In the genomic region with DNA sequence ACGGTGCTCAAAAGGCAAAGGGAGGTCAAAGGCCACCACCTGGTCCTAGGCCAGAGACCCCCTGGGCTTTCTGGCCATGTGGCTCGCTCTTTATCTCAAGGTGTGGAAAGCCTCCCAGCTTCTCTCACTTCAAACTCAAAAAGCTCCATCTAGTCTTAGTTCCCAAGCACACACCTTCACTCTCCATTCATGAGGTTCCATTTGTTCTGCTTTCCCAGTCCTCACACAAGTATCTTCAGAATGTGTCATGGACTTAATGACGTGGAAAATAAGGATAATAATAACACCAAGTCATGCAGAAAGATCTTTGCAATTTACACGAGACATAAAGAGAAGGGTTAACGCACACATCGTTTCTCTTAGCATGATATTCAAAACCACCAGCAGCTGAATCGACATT, we compare ENCODE assay signal across 20 cellular contexts.
A peak's percentile ranks its signal among the peaks of the same experiment; 100 is the strongest.
DNase-seq lines count a peak whose midpoint lies in the region; ATAC-seq lines count a peak whose summit lies in the region.
"Had no signal": no experiment of that assay in that cellular context is flagged by ENCODE, and none has a peak within 500 bp of the region (broad histone marks: within the 10 kb centered on the region; RNA-seq: fewer than 3 reads in every experiment).

No MANE protein-coding gene starts in this region.

- H3K9me3 Mint-ChIP-seq in activated CD8-positive, alpha-beta T cell treated with anti-CD3 and anti-CD28 coated beads, Interleukin-2, amount 10 ng/mL, durations not matched to agents 7 days and 5 days (ENCODE audit: insufficient read depth) = no peaks in the 10 kb centered on the region

- H3K27me3 Mint-ChIP-seq in activated CD8-positive, alpha-beta T cell treated with anti-CD3 and anti-CD28 coated beads, Interleukin-2, amount 10 ng/mL, durations not matched to agents 7 days and 5 days (ENCODE audit: low read depth) = no peaks in the 10 kb centered on the region
- H3K27me3 Mint-ChIP-seq: CD4-positive, CD25-positive, alpha-beta regulatory T cell had no signal

- H3K4me3 ChIP-seq in HAP-1 = no peak overlapping the region
- H3K4me3 ChIP-seq: A549, SJSA1 had no signal

- no peaks in the 10 kb centered on the region for H3K27me3 ChIP-seq in HAP-1 (ENCODE audit: low read depth)
- H3K27me3 ChIP-seq: BE2C, SJSA1 had no signal

- H3K4me1 Mint-ChIP-seq in activated CD8-positive, alpha-beta T cell treated with anti-CD3 and anti-CD28 coated beads, Interleukin-2, amount 10 ng/mL, durations not matched to agents 7 days and 5 days (ENCODE audit: low read depth) = peaks cover 13% of the 10 kb centered on the region

- CTCF ChIA-PET in activated CD8-positive, alpha-beta T cell treated with anti-CD3 and anti-CD28 coated beads, Interleukin-2, amount 10 ng/mL, durations not matched to agents 7 days and 5 days (lab: Charles Lee) = no interaction called here

- H3K27ac Mint-ChIP-seq in activated CD8-positive, alpha-beta T cell treated with anti-CD3 and anti-CD28 coated beads, Interleukin-2, amount 10 ng/mL, durations not matched to agents 7 days and 5 days = no peak overlapping the region
- H3K27ac Mint-ChIP-seq: CD4-positive, CD25-positive, alpha-beta regulatory T cell had no signal

- DNase-seq in Daoy (ENCODE audit: low read depth) (peak; percentile 35), NCI-H69 (lab: John Stamatoyannopoulos, UW) (peak; percentile 53), kidney glomerular epithelial cell (lab: John Stamatoyannopoulos, UW) (peak; percentile 75), retina (peak; percentile 32), HAP-1 (ENCODE audit: low spot score in 2 of 2) (no peak), epidermal melanocyte (ENCODE audit: insufficient read length, low spot score) (no peak)
- DNase-seq in activated CD8-positive, alpha-beta T cell treated with anti-CD3 and anti-CD28 coated beads, Interleukin-2, amount 10 ng/mL, durations not matched to agents 7 days and 5 days = no peak
- DNase-seq: BE2C; CD4-positive, CD25-positive, alpha-beta regulatory T cell; DMS79; H7; KBM-7; NCI-H1092; NCI-H1436 treated with DMSO at 0.1 percent for 48 hours; NCI-H1930; NCI-H345; NCI-H524 treated with DMSO at 0.1 percent for 48 hours had no signal

- no peak for ATAC-seq in activated CD8-positive, alpha-beta T cell treated with anti-CD3 and anti-CD28 coated beads, Interleukin-2, amount 10 ng/mL, durations not matched to agents 7 days and 5 days
- ATAC-seq: A549, Right ventricle myocardium inferior had no signal

- in situ Hi-C loops in HAP-1 (cut with MboI; ENCODE audit: low sequenced_read_pairs) = no loop called here

- H3K9me3 ChIP-seq in HAP-1 = no peaks in the 10 kb centered on the region
- H3K9me3 ChIP-seq: A549, BE2C, SJSA1 had no signal

- no peaks in the 10 kb centered on the region for H3K36me3 ChIP-seq in HAP-1 (replicated peaks)
- H3K36me3 ChIP-seq: BE2C, SJSA1 had no signal

- no peak overlapping the region for H3K4me3 Mint-ChIP-seq in activated CD8-positive, alpha-beta T cell treated with anti-CD3 and anti-CD28 coated beads, Interleukin-2, amount 10 ng/mL, durations not matched to agents 7 days and 5 days
- H3K4me3 Mint-ChIP-seq: CD4-positive, CD25-positive, alpha-beta regulatory T cell had no signal

- H3K4me1 ChIP-seq in HAP-1 = peaks cover 11% of the 10 kb centered on the region

- H3K36me3 Mint-ChIP-seq in activated CD8-positive, alpha-beta T cell treated with anti-CD3 and anti-CD28 coated beads, Interleukin-2, amount 10 ng/mL, durations not matched to agents 7 days and 5 days (ENCODE audit: low read depth) = no peaks in the 10 kb centered on the region
- H3K36me3 Mint-ChIP-seq: CD4-positive, CD25-positive, alpha-beta regulatory T cell had no signal

- POLR2A ChIA-PET in activated CD8-positive, alpha-beta T cell treated with anti-CD3 and anti-CD28 coated beads, Interleukin-2, amount 10 ng/mL, durations not matched to agents 7 days and 5 days (lab: Charles Lee) = no interaction called here

Comparison
In these comparisons a context has a peak if more than half of its experiments do, and no peak if none do; other contexts are left out.
1. DNase-seq: peak in Daoy (single experiment), NCI-H69 (single experiment), kidney glomerular epithelial cell (single experiment) and retina (single experiment); none in activated CD8-positive, alpha-beta T cell treated with anti-CD3 and anti-CD28 coated beads, Interleukin-2, amount 10 ng/mL, durations not matched to agents 7 days and 5 days (single experiment), HAP-1 (0 of 2) and epidermal melanocyte (single experiment).